Comparison of ENCODE assay signal across 1 cellular context in genomic region chr1:94654031-94654430, GRCh38.
TF ChIP-seq lines count a peak whose summit lies in the region.

No MANE protein-coding gene starts in this region.

TF ChIP-seq in IMR-90, 13 proteins besides CTCF, POLR2A, EP300 and RAD21 (continued from another document):
- TF ChIP-seq MAZ (IDR thresholded peaks at IDR 0.05; ENCODE audit: borderline replicate concordance, low read depth, low read length) (no peak), RCOR1 (IDR thresholded peaks at IDR 0.05; ENCODE audit: insufficient replicate concordance, low read length) (no peak), ELK1 (IDR thresholded peaks at IDR 0.05; ENCODE audit: borderline replicate concordance, low read depth, low read length) (no peak), FOS (IDR thresholded peaks at IDR 0.05; ENCODE audit: low read depth, low read length) (no peak), CEBPB (IDR thresholded peaks at IDR 0.05; ENCODE audit: low read depth, low read length) (no peak), NFE2L2 (IDR thresholded peaks at IDR 0.05; ENCODE audit: low read depth, low read length) (no peak), RFX5 (IDR thresholded peaks at IDR 0.05; ENCODE audit: low read depth, low read length) (no peak), CHD1 (IDR thresholded peaks at IDR 0.05; ENCODE audit: low read depth, low read length) (no peak), SMC3 (IDR thresholded peaks at IDR 0.05; ENCODE audit: low read depth, low read length) (no peak), BHLHE40 (IDR thresholded peaks at IDR 0.05; ENCODE audit: low read depth, low read length) (no peak), MAFK (IDR thresholded peaks at IDR 0.05; ENCODE audit: low read depth, low read length) (no peak)
